Comparison of ENCODE assay signal across 13 cellular contexts in the genomic region with DNA sequence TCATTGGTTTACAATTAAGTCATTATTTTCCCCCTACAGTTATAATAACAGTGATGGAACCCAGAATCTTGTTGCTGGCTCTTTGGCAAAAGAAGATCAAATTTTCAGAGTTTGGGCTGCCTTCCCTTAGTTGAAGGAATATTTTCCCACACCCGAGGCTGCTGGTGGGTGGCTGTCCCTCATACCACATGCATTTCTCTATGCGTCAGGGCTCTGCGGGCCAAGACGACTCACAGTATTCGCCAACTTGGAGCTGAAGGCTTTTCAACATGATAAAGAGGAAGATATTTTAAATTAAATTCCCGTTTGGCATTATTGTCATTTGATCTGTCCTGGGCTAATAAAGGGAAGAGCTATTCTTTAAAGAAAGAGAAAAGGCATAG.
A peak's percentile ranks its signal among the peaks of the same experiment; 100 is the strongest.
DNase-seq lines count a peak whose midpoint lies in the region; TF ChIP-seq lines count a peak whose summit lies in the region.
"Had no signal": no experiment of that assay in that cellular context is flagged by ENCODE, and none has a peak within 500 bp of the region (broad histone marks: within the 10 kb centered on the region; RNA-seq: fewer than 3 reads in every experiment).

No MANE protein-coding gene starts in this region.

- DNase-seq in Daoy (ENCODE audit: low read depth) (peak; percentile 28), brain microvascular endothelial cell (peak; percentile 91), right atrium auricular region (ENCODE audit: low spot score) (no peak), HPDE6-E6E7 (ENCODE audit: extremely low spot score) (no peak), NCI-H2171 (lab: John Stamatoyannopoulos, UW) (no peak), GM19238 (ENCODE audit: insufficient read length, low spot score) (no peak)
- no peak for DNase-seq in activated CD4-positive, alpha-beta T cell treated with anti-CD3 and anti-CD28 coated beads for 1 hour
- DNase-seq: activated naive CD8-positive, alpha-beta T cell treated with anti-CD3 and anti-CD28 coated beads, Interleukin-2, amount 10 ng/mL, durations not matched to agents 7 days and 5 days; dermis blood vessel endothelial cell; GDM1; NCI-H2171 treated with DMSO at 0.1 percent for 48 hours; T-cell had no signal

- H3K27ac ChIP-seq in brain microvascular endothelial cell (peak overlapping the region; percentile 90), right atrium auricular region (peak overlapping the region; percentile 2 to 61), skin epidermis (peak overlapping the region in 12 of 21 experiments; percentile 15 to 73 (median 32))

- peaks cover 0 to 38% of the 10 kb centered on the region in 2 donors for H3K4me1 ChIP-seq in right atrium auricular region

- no peaks in the 10 kb centered on the region for H3K36me3 ChIP-seq in brain microvascular endothelial cell (replicated peaks)
- no peaks in the 10 kb centered on the region for H3K36me3 ChIP-seq in right atrium auricular region

- H3K27me3 ChIP-seq in brain microvascular endothelial cell (replicated peaks) (no peaks in the 10 kb centered on the region), right atrium auricular region (no peaks in the 10 kb centered on the region)

- TF ChIP-seq CTCF in brain microvascular endothelial cell (IDR thresholded peaks at IDR 0.05; ENCODE audit: low read depth, low read length, missing control alignments) (no peak), right atrium auricular region (IDR thresholded peaks at IDR 0.05) (no peak)

- no peak overlapping the region for H3K4me3 ChIP-seq in brain microvascular endothelial cell (ENCODE audit: low read depth, low read length)
- H3K4me3 ChIP-seq in right atrium auricular region: no peak overlapping the region
- H3K4me3 ChIP-seq in skin epidermis: no peak overlapping the region

- H3K9me3 ChIP-seq in right atrium auricular region: no peaks in the 10 kb centered on the region

- in situ Hi-C loops in brain microvascular endothelial cell (cut with HindIII; ENCODE audit: low pct_ligation_motif_present, low sequenced_read_pairs): no loop called here

Comparison
In these comparisons a context has a peak if more than half of its experiments do, and no peak if none do; other contexts are left out.
1. DNase-seq: peak in Daoy (single experiment) and brain microvascular endothelial cell (single experiment); none in right atrium auricular region (single experiment), activated CD4-positive, alpha-beta T cell treated with anti-CD3 and anti-CD28 coated beads for 1 hour (single experiment), HPDE6-E6E7 (single experiment), NCI-H2171 (single experiment) and GM19238 (single experiment).
2. H3K27ac ChIP-seq: peak in every context shown above with its lines; median percentile 90 in brain microvascular endothelial cell; 32 in skin epidermis; 32 in right atrium auricular region.